ENCODE assay signal across 13 cellular contexts in the genomic region with DNA sequence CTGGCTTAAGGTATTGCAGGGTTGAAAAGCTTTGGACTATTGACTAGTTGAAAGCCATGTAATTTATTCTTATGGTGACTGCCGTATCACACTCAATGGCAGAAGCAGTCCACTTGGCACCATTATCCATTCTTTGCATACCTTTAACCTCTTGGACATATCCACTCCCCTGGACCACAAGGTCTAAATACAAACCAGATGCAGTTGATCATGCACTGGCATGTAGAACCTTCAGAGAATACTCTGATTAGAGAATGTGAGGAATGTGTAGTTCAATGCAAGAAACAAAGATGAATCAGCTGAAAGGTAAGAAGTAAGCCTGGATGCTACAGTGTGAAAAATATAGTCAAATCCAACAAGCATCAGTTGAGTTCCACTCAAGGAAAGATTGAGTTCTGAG.
DNase-seq lines count a peak whose midpoint lies in the region; ATAC-seq and TF ChIP-seq lines count a peak whose summit lies in the region.
"Had no signal": no experiment of that assay in that cellular context is flagged by ENCODE, and none has a peak within 500 bp of the region (broad histone marks: within the 10 kb centered on the region; RNA-seq: fewer than 3 reads in every experiment).

No MANE protein-coding gene starts in this region.

- intact Hi-C loops in left ventricle myocardium inferior (cut with micrococcal nuclease) = no loop called here
- intact Hi-C loops in cardiac septum (cut with DNase I) = no loop called here
- intact Hi-C loops in upper lobe of right lung (cut with DNase I) = no loop called here

- no peaks in the 10 kb centered on the region for H3K27me3 ChIP-seq in left ventricle myocardium inferior (ENCODE audit: low read depth)
- H3K27me3 ChIP-seq in adipocyte (replicated peaks; ENCODE audit: control insufficient read depth, insufficient read depth, low read length) = no peaks in the 10 kb centered on the region
- no peaks in the 10 kb centered on the region for H3K27me3 ChIP-seq in upper lobe of right lung
- H3K27me3 ChIP-seq: gastroesophageal sphincter had no signal

- H3K9me3 ChIP-seq in left ventricle myocardium inferior (replicated peaks) (no peaks in the 10 kb centered on the region), adipocyte (ENCODE audit: control insufficient read depth, low read length) (no peaks in the 10 kb centered on the region), upper lobe of right lung (no peaks in the 10 kb centered on the region)
- H3K9me3 ChIP-seq: gastroesophageal sphincter, lower lobe of right lung had no signal

- DNase-seq in left ventricle myocardium inferior (no peak), cardiac septum (ENCODE audit: low spot score) (no peak), adipocyte (ENCODE audit: low read depth) (peak; percentile 54), foreskin fibroblast (peak; percentile 73 to 74), upper lobe of right lung (no peak), dermis blood vessel endothelial cell (no peak)
- no peak for DNase-seq in activated CD4-positive, alpha-beta T cell treated with anti-CD3 and anti-CD28 coated beads, Interleukin-2, amount 50 U/mL, for 1 hour
- DNase-seq in activated CD4-positive, alpha-beta T cell treated with anti-CD3 and anti-CD28 coated beads for 4 hours = no peak
- DNase-seq: activated T-cell treated with anti-CD3 and anti-CD28 coated beads for 4 hours, lower lobe of right lung, NCI-H2029 had no signal

- H3K4me1 ChIP-seq in left ventricle myocardium inferior = peaks cover 25% of the 10 kb centered on the region
- H3K4me1 ChIP-seq in adipocyte (ENCODE audit: control insufficient read depth, insufficient read depth, low read length) = peaks cover 44% of the 10 kb centered on the region
- no peaks in the 10 kb centered on the region for H3K4me1 ChIP-seq in upper lobe of right lung
- H3K4me1 ChIP-seq: lower lobe of right lung, parathyroid adenoma had no signal

- peak overlapping the region; percentile 24 for H3K27ac ChIP-seq in left ventricle myocardium inferior (replicated peaks)
- H3K27ac ChIP-seq in upper lobe of right lung = no peak overlapping the region
- H3K27ac ChIP-seq: gastroesophageal sphincter, lower lobe of right lung, parathyroid adenoma had no signal

- H3K4me3 ChIP-seq in left ventricle myocardium inferior (no peak overlapping the region), adipocyte (ENCODE audit: low read length) (peak overlapping the region; percentile 3), foreskin fibroblast (ENCODE audit: low read depth in 1 of 2, low read length in 2 of 2) (no peak overlapping the region), upper lobe of right lung (no peak overlapping the region)
- H3K4me3 ChIP-seq: gastroesophageal sphincter, lower lobe of right lung had no signal

- no peak for TF ChIP-seq CTCF in left ventricle myocardium inferior (IDR thresholded peaks at IDR 0.05; ENCODE audit: borderline replicate concordance)
- TF ChIP-seq CTCF in foreskin fibroblast (IDR thresholded peaks at IDR 0.05; ENCODE audit: low read depth, low read length) = no peak
- TF ChIP-seq CTCF in upper lobe of right lung (IDR thresholded peaks at IDR 0.05) = no peak

- ATAC-seq in upper lobe of right lung = peak; percentile 40
- ATAC-seq: gastroesophageal sphincter had no signal

- H3K36me3 ChIP-seq in left ventricle myocardium inferior (no peaks in the 10 kb centered on the region), adipocyte (ENCODE audit: control insufficient read depth, insufficient read depth, low read length, severe bottlenecking) (no peaks in the 10 kb centered on the region), upper lobe of right lung (no peaks in the 10 kb centered on the region)
- H3K36me3 ChIP-seq: gastroesophageal sphincter, lower lobe of right lung had no signal

- H3K9ac ChIP-seq in adipocyte (ENCODE audit: low read length) = peak overlapping the region; percentile 61
- H3K9ac ChIP-seq: parathyroid adenoma had no signal

Comparison
In these comparisons a context has a peak if more than half of its experiments do, and no peak if none do; other contexts are left out.
1. DNase-seq: peak in adipocyte (single experiment) and foreskin fibroblast (2 of 2); none in left ventricle myocardium inferior (single experiment), cardiac septum (single experiment), upper lobe of right lung (single experiment), dermis blood vessel endothelial cell (single experiment), activated CD4-positive, alpha-beta T cell treated with anti-CD3 and anti-CD28 coated beads, Interleukin-2, amount 50 U/mL, for 1 hour (single experiment) and activated CD4-positive, alpha-beta T cell treated with anti-CD3 and anti-CD28 coated beads for 4 hours (0 of 2).